ENCODE assay signal across 15 cellular contexts in genomic region chr10:34299105-34299611, GRCh38.
DNase-seq lines count a peak whose midpoint lies in the region; ATAC-seq and TF ChIP-seq lines count a peak whose summit lies in the region.
"Had no signal": no experiment of that assay in that cellular context is flagged by ENCODE, and none has a peak within 500 bp of the region (broad histone marks: within the 10 kb centered on the region; RNA-seq: fewer than 3 reads in every experiment).

No MANE protein-coding gene starts in this region.

- no peak overlapping the region for H3K4me3 Mint-ChIP-seq in activated CD4-positive, alpha-beta T cell treated with anti-CD3 and anti-CD28 coated beads, Interleukin-2, amount 10 ng/mL, durations not matched to agents 24 days and 14 days
- H3K4me3 Mint-ChIP-seq: activated T-cell treated with anti-CD3 and anti-CD28 coated beads, Interleukin-2, amount 50 U/mL, for 24 hours; naive thymus-derived CD8-positive, alpha-beta T cell; stimulated activated naive CD8-positive, alpha-beta T cell treated with anti-CD3 and anti-CD28 coated beads, Interleukin-15, Interleukin-2, amounts not matched to agents 100 ng/mL and 50 ng/mL, for 24 hours had no signal

- H3K4me3 ChIP-seq in GM23248 (no peak overlapping the region), SJCRH30 (no peak overlapping the region), fibroblast of the aortic adventitia (ENCODE audit: low read depth, low read length) (no peak overlapping the region), skeletal muscle cell (ENCODE audit: low read depth, low read length) (no peak overlapping the region)

- H3K27me3 ChIP-seq in GM23248 (replicated peaks; ENCODE audit: insufficient read depth) (no peaks in the 10 kb centered on the region), SJCRH30 (no peaks in the 10 kb centered on the region)

- H3K27me3 Mint-ChIP-seq in activated CD4-positive, alpha-beta T cell treated with anti-CD3 and anti-CD28 coated beads, Interleukin-2, amount 10 ng/mL, durations not matched to agents 24 days and 14 days = no peaks in the 10 kb centered on the region

- H3K9me2 ChIP-seq in GM23248 (ENCODE audit: insufficient read depth) = no peaks in the 10 kb centered on the region

- H2AFZ ChIP-seq in GM23248 = no peak overlapping the region

- ATAC-seq in HG02763 (IDR thresholded peaks at IDR 0.05; ENCODE audit: unreplicated experiment) = no peak
- ATAC-seq: naive thymus-derived CD8-positive, alpha-beta T cell; Panc1 had no signal

- no peaks in the 10 kb centered on the region for H3K36me3 Mint-ChIP-seq in activated CD4-positive, alpha-beta T cell treated with anti-CD3 and anti-CD28 coated beads, Interleukin-2, amount 10 ng/mL, durations not matched to agents 24 days and 14 days (ENCODE audit: low read depth)
- H3K36me3 Mint-ChIP-seq: naive thymus-derived CD8-positive, alpha-beta T cell had no signal

- H3K27ac ChIP-seq in GM23248 (no peak overlapping the region), SJCRH30 (peak overlapping the region; percentile 94)

- peaks cover 6% of the 10 kb centered on the region for H3K9me3 Mint-ChIP-seq in activated CD4-positive, alpha-beta T cell treated with anti-CD3 and anti-CD28 coated beads, Interleukin-2, amount 10 ng/mL, durations not matched to agents 24 days and 14 days
- H3K9me3 Mint-ChIP-seq: activated T-cell treated with anti-CD3 and anti-CD28 coated beads, Interleukin-2, amount 50 U/mL, for 24 hours; naive thymus-derived CD8-positive, alpha-beta T cell; stimulated activated naive CD8-positive, alpha-beta T cell treated with anti-CD3 and anti-CD28 coated beads, Interleukin-15, Interleukin-2, amounts not matched to agents 100 ng/mL and 50 ng/mL, for 24 hours had no signal

- H3K9me3 ChIP-seq in GM23248 (ENCODE audit: low read depth) = no peaks in the 10 kb centered on the region
- no peaks in the 10 kb centered on the region for H3K9me3 ChIP-seq in SJCRH30 (replicated peaks)

- no peaks in the 10 kb centered on the region for H3K4me1 Mint-ChIP-seq in activated CD4-positive, alpha-beta T cell treated with anti-CD3 and anti-CD28 coated beads, Interleukin-2, amount 10 ng/mL, durations not matched to agents 24 days and 14 days
- H3K4me1 Mint-ChIP-seq: naive thymus-derived CD8-positive, alpha-beta T cell had no signal

- intact Hi-C loops in activated CD4-positive, alpha-beta T cell treated with anti-CD3 and anti-CD28 coated beads, Interleukin-2, amount 10 ng/mL, durations not matched to agents 24 days and 14 days (cut with micrococcal nuclease) = loop anchor here (2.0 kb wide), 1 partner anchor 16 kb away; no protein-coding TSS in a partner anchor

- H3K9ac ChIP-seq in GM23248 = no peak overlapping the region

- no peaks in the 10 kb centered on the region for H3K79me2 ChIP-seq in GM23248 (ENCODE audit: insufficient read depth)

- H3K4me2 ChIP-seq in GM23248 (ENCODE audit: unreplicated experiment) = peak overlapping the region; percentile 51

- TF ChIP-seq CTCF in fibroblast of the aortic adventitia (IDR thresholded peaks at IDR 0.05; ENCODE audit: insufficient read depth, low read length) = no peak

- H3K4me1 ChIP-seq in GM23248 (ENCODE audit: insufficient read depth) (peaks cover 9% of the 10 kb centered on the region), SJCRH30 (peaks cover 30% of the 10 kb centered on the region)

- in situ Hi-C loops in GM23248 (cut with MboI) = loop anchor here (25.0 kb wide), 1 partner anchor 962 kb away; the partner anchor contains the start of gene NRP1

- H3K27ac Mint-ChIP-seq in activated CD4-positive, alpha-beta T cell treated with anti-CD3 and anti-CD28 coated beads, Interleukin-2, amount 10 ng/mL, durations not matched to agents 24 days and 14 days = no peak overlapping the region
- H3K27ac Mint-ChIP-seq: activated T-cell treated with anti-CD3 and anti-CD28 coated beads, Interleukin-2, amount 50 U/mL, for 24 hours; naive thymus-derived CD8-positive, alpha-beta T cell; stimulated activated naive CD8-positive, alpha-beta T cell treated with anti-CD3 and anti-CD28 coated beads, Interleukin-15, Interleukin-2, amounts not matched to agents 100 ng/mL and 50 ng/mL, for 24 hours had no signal

- WGBS in GM23248 (ENCODE audit: low coverage in 1 of 2, low lambda C conversion rate in 2 of 2, missing lambda C conversion rate in 2 of 2), 2 experiments = 22 to 31% methylated on average over 3 of the region's 3 CpGs

- no peaks in the 10 kb centered on the region for H3K36me3 ChIP-seq in GM23248 (ENCODE audit: low read depth)
- no peaks in the 10 kb centered on the region for H3K36me3 ChIP-seq in SJCRH30

- peak; percentile 49 for DNase-seq in GM23248
- peak; percentile 81 to 90 for DNase-seq in SJCRH30
- DNase-seq in fibroblast of the aortic adventitia (ENCODE audit: low read depth) = peak; percentile 73
- peak; percentile 51 for DNase-seq in skeletal muscle cell (ENCODE audit: low read depth)
- no peak for DNase-seq in T-helper 2 cell
- DNase-seq in activated CD4-positive, alpha-beta T cell treated with anti-CD3 and anti-CD28 coated beads, Interleukin-2, amount 10 ng/mL, durations not matched to agents 24 days and 14 days = no peak
- no peak for DNase-seq in NCI-H510A (lab: John Stamatoyannopoulos, UW)
- DNase-seq: activated T-cell treated with anti-CD3 and anti-CD28 coated beads, Interleukin-2, amount 50 U/mL, for 24 hours; H7; naive thymus-derived CD8-positive, alpha-beta T cell; NCI-H1105 treated with DMSO at 0.1 percent for 48 hours; stimulated activated CD4-positive, alpha-beta T cell treated with anti-CD3 and anti-CD28 coated beads, Interleukin-1b, Interleukin-23, amount 100 ng/mL, for 48 hours had no signal

- H4K20me1 ChIP-seq in GM23248 (ENCODE audit: insufficient read depth) = no peaks in the 10 kb centered on the region

- H3F3A ChIP-seq in GM23248 (ENCODE audit: insufficient read depth) = peaks cover 7% of the 10 kb centered on the region; the same call in 1 of the 2 replicates

Comparison
In these comparisons a context has a peak if more than half of its experiments do, and no peak if none do; other contexts are left out.
1. DNase-seq: peak in GM23248 (single experiment), SJCRH30 (2 of 2), fibroblast of the aortic adventitia (single experiment) and skeletal muscle cell (single experiment); none in T-helper 2 cell (0 of 5), activated CD4-positive, alpha-beta T cell treated with anti-CD3 and anti-CD28 coated beads, Interleukin-2, amount 10 ng/mL, durations not matched to agents 24 days and 14 days (single experiment) and NCI-H510A (single experiment).